Comparison of ENCODE assay signal across 8 cellular contexts in the genomic region with DNA sequence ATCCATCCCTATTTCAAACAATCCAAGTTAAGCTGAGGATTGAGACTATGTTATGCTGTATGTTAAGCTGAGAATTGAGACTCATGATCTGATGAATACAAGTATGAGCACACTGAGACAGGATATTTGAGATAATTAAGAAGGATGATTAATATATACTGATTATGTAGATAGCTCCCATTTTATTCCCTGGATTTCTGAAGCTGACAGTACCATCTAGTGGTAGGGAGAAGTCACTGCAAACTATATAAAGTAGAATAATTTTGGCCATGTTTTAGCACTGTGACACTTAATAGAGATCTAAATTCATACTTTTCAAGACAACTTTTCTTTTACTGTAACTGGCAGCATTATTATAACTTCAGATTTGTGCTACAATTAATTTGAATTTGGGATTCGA. TPM values are rescaled to one million over a fixed set of nuclear protein-coding genes. Genes with fewer than 3 reads are reported as not detected.
DNase-seq lines count a peak whose midpoint lies in the region; ATAC-seq and TF ChIP-seq lines count a peak whose summit lies in the region.

No MANE protein-coding gene starts in this region.

- DNase-seq in NCI-H82 (lab: John Stamatoyannopoulos, UW) (peak; percentile 19), NCI-H82 treated with DMSO at 0.1 percent for 48 hours (lab: John Stamatoyannopoulos, UW; ENCODE audit: unreplicated experiment) (no peak), NCI-H446 treated with DMSO at 0.1 percent for 48 hours (lab: John Stamatoyannopoulos, UW) (peak; percentile 19), epithelial cell of esophagus (ENCODE audit: low read depth) (peak; percentile 15), spleen (no peak), NCI-H187 treated with DMSO at 0.1 percent for 48 hours (lab: John Stamatoyannopoulos, UW) (no peak)
- DNase-seq in effector memory CD8-positive, alpha-beta T cell: no peak

- no peaks in the 10 kb centered on the region for H3K27me3 Mint-ChIP-seq in effector memory CD8-positive, alpha-beta T cell

- H3K4me3 Mint-ChIP-seq in effector memory CD8-positive, alpha-beta T cell: no peak overlapping the region

- intact Hi-C loops in spleen (cut with DNase I; ENCODE audit: low total_unique reads): no loop called here

- H3K27ac Mint-ChIP-seq in effector memory CD8-positive, alpha-beta T cell: no peak overlapping the region

- peaks cover 0 to 46% (median 7%) of the 10 kb centered on the region in 6 donors for H3K36me3 ChIP-seq in spleen

- ATAC-seq in HG02610 (IDR thresholded peaks at IDR 0.05; ENCODE audit: unreplicated experiment): no peak
- ATAC-seq in effector memory CD8-positive, alpha-beta T cell (replicated peaks): no peak

- no peaks in the 10 kb centered on the region for H3K9me3 Mint-ChIP-seq in effector memory CD8-positive, alpha-beta T cell

- no peaks in the 10 kb centered on the region for H3K4me1 ChIP-seq in spleen

- H3K9me3 ChIP-seq in spleen: no peaks in the 10 kb centered on the region

- H3K4me1 Mint-ChIP-seq in effector memory CD8-positive, alpha-beta T cell (ENCODE audit: low read depth in 2 of 2): peaks cover 0 to 3% of the 10 kb centered on the region in 2 donors

- H3K27me3 ChIP-seq in spleen (replicated peaks in 1 of 7): no peaks in the 10 kb centered on the region

- H3K4me3 ChIP-seq in epithelial cell of esophagus (ENCODE audit: low read length) (no peak overlapping the region), spleen (no peak overlapping the region)

- peaks cover 17% of the 10 kb centered on the region for H3K36me3 Mint-ChIP-seq in effector memory CD8-positive, alpha-beta T cell (ENCODE audit: insufficient read depth)

- no peak for TF ChIP-seq POLR2A in spleen (IDR thresholded peaks at IDR 0.05)

- TF ChIP-seq CTCF in epithelial cell of esophagus (IDR thresholded peaks at IDR 0.05; ENCODE audit: insufficient read depth, low read depth, low read length, missing control alignments) (peak; percentile 51), spleen (IDR thresholded peaks at IDR 0.05 in 8 of 11, conservative IDR thresholded peaks at IDR 0.05 in 3 of 11) (peak in 9 of 11 experiments; percentile 27 to 64 (median 51))

- H3K27ac ChIP-seq in spleen: no peak overlapping the region

- 43 to 100% (median 91%) methylated on average over 1 of the region's 1 CpG for WGBS in spleen, 5 donors

RNA-seq across cellular contexts. Expression of gene PHF6, which starts 23.1 kb away (rescaled TPM):
- 10 to 100 TPM; 21.4 to 33.4 (median 27.5) TPM for total RNA-seq in spleen
- polyA plus RNA-seq in spleen: 10 to 100 TPM in 2 of 3 donors, 1 to 10 TPM in 1; 9.7 to 13.3 (median 11.7) TPM

Comparison
In these comparisons a context has a peak if more than half of its experiments do, and no peak if none do; other contexts are left out.
1. DNase-seq: peak in NCI-H82 (single experiment), NCI-H446 treated with DMSO at 0.1 percent for 48 hours (single experiment) and epithelial cell of esophagus (single experiment); none in NCI-H82 treated with DMSO at 0.1 percent for 48 hours (single experiment), spleen (single experiment), effector memory CD8-positive, alpha-beta T cell (0 of 3) and NCI-H187 treated with DMSO at 0.1 percent for 48 hours (single experiment).